In genomic region chr4:149158852-149159251, GRCh38 we compare ENCODE assay signal across 19 cellular contexts.
DNase-seq lines count a peak whose midpoint lies in the region; ATAC-seq and TF ChIP-seq lines count a peak whose summit lies in the region.
"Had no signal": no experiment of that assay in that cellular context is flagged by ENCODE, and none has a peak within 500 bp of the region (broad histone marks: within the 10 kb centered on the region; RNA-seq: fewer than 3 reads in every experiment).

No MANE protein-coding gene starts in this region.

- no peak overlapping the region for H3K27ac ChIP-seq in neuronal stem cell (replicated peaks; ENCODE audit: low read length)
- H3K27ac ChIP-seq: BLaER1, RWPE1 had no signal

- H4K91ac ChIP-seq in neuronal stem cell (ENCODE audit: low read depth, low read length, poor library complexity): no peak overlapping the region

- H3K27me3 Mint-ChIP-seq in WTC11 (ENCODE audit: low read depth): no peaks in the 10 kb centered on the region
- H3K27me3 Mint-ChIP-seq: CD4-positive, CD25-positive, alpha-beta regulatory T cell had no signal

- H2AK5ac ChIP-seq in neuronal stem cell (ENCODE audit: low read depth, low read length): no peak overlapping the region

- H3K79me1 ChIP-seq in neuronal stem cell (ENCODE audit: low read depth, low read length): no peaks in the 10 kb centered on the region

- no peaks in the 10 kb centered on the region for H3K9me3 ChIP-seq in neuronal stem cell (replicated peaks in 1 of 2; ENCODE audit: control insufficient read depth in 2 of 2, insufficient read depth in 1 of 2, low read depth in 1 of 2, low read length in 2 of 2)
- H3K9me3 ChIP-seq: BLaER1, MG63 had no signal

- peaks cover 6% of the 10 kb centered on the region for H3K4me1 Mint-ChIP-seq in WTC11
- H3K4me1 Mint-ChIP-seq: CD4-positive, CD25-positive, alpha-beta regulatory T cell had no signal

- CTCF ChIA-PET in WTC11 (lab: Charles Lee): no interaction called here

- H3K4me3 ChIP-seq in neuronal stem cell (ENCODE audit: low read length in 2 of 2): no peak overlapping the region
- H3K4me3 ChIP-seq: BLaER1, MG63 had no signal

- DNase-seq in GM03348 (ENCODE audit: low spot score): peak; percentile 29
- DNase-seq in iris pigment epithelial cell (ENCODE audit: low read depth): peak; percentile 18
- no peak for DNase-seq in WTC11 (ENCODE audit: low spot score)
- no peak for DNase-seq in OCI-M1 (lab: John Stamatoyannopoulos, UW)
- DNase-seq in neuronal stem cell (ENCODE audit: low spot score): no peak
- DNase-seq: CD4-positive, CD25-positive, alpha-beta regulatory T cell; EL; GDM1; KG1; MG63; NCI-H1105 treated with DMSO at 0.1 percent for 48 hours; NCI-H2029 treated with DMSO at 0.1 percent for 48 hours; NCI-H526 treated with DMSO at 0.1 percent for 48 hours; SHP77 had no signal

- H2BK120ac ChIP-seq in neuronal stem cell (ENCODE audit: low read depth, low read length): no peak overlapping the region

- H3K14ac ChIP-seq in neuronal stem cell (ENCODE audit: low read length): no peak overlapping the region

- H3K4me2 ChIP-seq in neuronal stem cell (ENCODE audit: insufficient read depth, low read length, poor library complexity, severe bottlenecking): no peak overlapping the region
- H3K4me2 ChIP-seq: BLaER1 had no signal

- no peak overlapping the region for H3K4me3 Mint-ChIP-seq in WTC11
- H3K4me3 Mint-ChIP-seq: CD4-positive, CD25-positive, alpha-beta regulatory T cell had no signal

- no peak overlapping the region for H3K4ac ChIP-seq in neuronal stem cell (ENCODE audit: low read length)

- no peaks in the 10 kb centered on the region for H3K27me3 ChIP-seq in neuronal stem cell (ENCODE audit: control insufficient read depth in 3 of 3, insufficient read depth in 3 of 3, low read depth in 1 of 3, low read length in 3 of 3)
- H3K27me3 ChIP-seq: BLaER1, MG63 had no signal

- no peak for TF ChIP-seq CTCF in WTC11 (IDR thresholded peaks at IDR 0.05)

- no peak overlapping the region for H2BK5ac ChIP-seq in neuronal stem cell (ENCODE audit: low read length)

- ATAC-seq in SK-N-SH treated with all-trans-retinoic acid at 6 μM for 48 hours (peak; percentile 66), WTC11 (no peak), HG03108 (IDR thresholded peaks at IDR 0.05; ENCODE audit: unreplicated experiment) (no peak)
- ATAC-seq: Panc1 had no signal

- H3K4me1 ChIP-seq in neuronal stem cell (ENCODE audit: control insufficient read depth in 2 of 2, insufficient read depth in 1 of 2, low read depth in 1 of 2, low read length in 2 of 2): peaks cover under 1 to 3% of the 10 kb centered on the region in 2 donors
- H3K4me1 ChIP-seq: BLaER1 had no signal

- no peak overlapping the region for H3K23ac ChIP-seq in neuronal stem cell (ENCODE audit: low read depth, low read length, poor library complexity)

- H3K18ac ChIP-seq in neuronal stem cell (ENCODE audit: low read length): no peak overlapping the region

- H2BK15ac ChIP-seq in neuronal stem cell (ENCODE audit: low read length): no peak overlapping the region

- POLR2A ChIA-PET in WTC11 (lab: Charles Lee): no interaction called here

- H2BK12ac ChIP-seq in neuronal stem cell (ENCODE audit: low read length): no peak overlapping the region

- H3K36me3 Mint-ChIP-seq in WTC11: no peaks in the 10 kb centered on the region
- H3K36me3 Mint-ChIP-seq: CD4-positive, CD25-positive, alpha-beta regulatory T cell had no signal

- no peak overlapping the region for H3K9ac ChIP-seq in neuronal stem cell (ENCODE audit: low read depth, low read length, poor library complexity)
- H3K9ac ChIP-seq: BLaER1 had no signal

- no peak overlapping the region for H2AFZ ChIP-seq in neuronal stem cell (ENCODE audit: low read length)

- peaks cover 11% of the 10 kb centered on the region for H3K9me3 Mint-ChIP-seq in WTC11

- H4K8ac ChIP-seq in neuronal stem cell (ENCODE audit: low read depth, low read length): no peak overlapping the region

- H3K27ac Mint-ChIP-seq in WTC11: no peak overlapping the region
- H3K27ac Mint-ChIP-seq: CD4-positive, CD25-positive, alpha-beta regulatory T cell had no signal

- WGBS in neuronal stem cell (ENCODE audit: extremely low coverage in 2 of 2, insufficient read length in 2 of 2, insufficient replicate concordance in 1 of 2), 2 donors: no CpG with 5 or more reads among the region's 2 CpGs

- H3K36me3 ChIP-seq in neuronal stem cell (replicated peaks in 1 of 2; ENCODE audit: control insufficient read depth in 2 of 2, insufficient read depth in 2 of 2, low read length in 2 of 2): no peaks in the 10 kb centered on the region
- H3K36me3 ChIP-seq: BLaER1, MG63 had no signal

TF ChIP-seq in SK-N-SH treated with all-trans-retinoic acid at 6 μM for 48 hours, 23 proteins besides CTCF, POLR2A, EP300 and RAD21 (continues in another document):
- TF ChIP-seq TCF4 (CRISPR knock-in tag; IDR thresholded peaks at IDR 0.05; ENCODE audit: borderline replicate concordance) (no peak), ISL1 (CRISPR knock-in tag; IDR thresholded peaks at IDR 0.05) (no peak), BACH2 (CRISPR knock-in tag; IDR thresholded peaks at IDR 0.05; ENCODE audit: borderline replicate concordance) (no peak), CSRNP3 (CRISPR knock-in tag; IDR thresholded peaks at IDR 0.05) (no peak), ESRRG (CRISPR knock-in tag; IDR thresholded peaks at IDR 0.05) (no peak), GLIS3 (CRISPR knock-in tag; IDR thresholded peaks at IDR 0.05) (no peak), ZFP30 (CRISPR knock-in tag; IDR thresholded peaks at IDR 0.05) (no peak), ZFP3 (CRISPR knock-in tag; IDR thresholded peaks at IDR 0.05) (no peak), CSDC2 (CRISPR knock-in tag; IDR thresholded peaks at IDR 0.05) (no peak), ARNTL (CRISPR knock-in tag; IDR thresholded peaks at IDR 0.05; ENCODE audit: borderline replicate concordance, low read depth) (no peak), OSR1 (CRISPR knock-in tag; IDR thresholded peaks at IDR 0.05) (no peak), RARB (CRISPR knock-in tag; IDR thresholded peaks at IDR 0.05) (no peak)

TF ChIP-seq in WTC11, 78 proteins besides CTCF, POLR2A, EP300 and RAD21 (continues in another document):
- TF ChIP-seq FOXP1 (CRISPR knock-in tag; IDR thresholded peaks at IDR 0.05; ENCODE audit: borderline replicate concordance): no peak
- TF ChIP-seq E2F4 (CRISPR knock-in tag; IDR thresholded peaks at IDR 0.05; ENCODE audit: borderline replicate concordance, low read depth): no peak
- TF ChIP-seq AFF4 (CRISPR knock-in tag; IDR thresholded peaks at IDR 0.05; ENCODE audit: borderline replicate concordance): no peak
- no peak for TF ChIP-seq TEAD4 (CRISPR knock-in tag; IDR thresholded peaks at IDR 0.05)
- TF ChIP-seq ERG (CRISPR knock-in tag; IDR thresholded peaks at IDR 0.05): no peak
- no peak for TF ChIP-seq SMAD3 (CRISPR knock-in tag; IDR thresholded peaks at IDR 0.05; ENCODE audit: borderline replicate concordance)

Comparison
In these comparisons a context has a peak if more than half of its experiments do, and no peak if none do; other contexts are left out.
1. DNase-seq: peak in GM03348 (single experiment) and iris pigment epithelial cell (single experiment); none in WTC11 (single experiment), OCI-M1 (single experiment) and neuronal stem cell (single experiment).